In the genomic region with DNA sequence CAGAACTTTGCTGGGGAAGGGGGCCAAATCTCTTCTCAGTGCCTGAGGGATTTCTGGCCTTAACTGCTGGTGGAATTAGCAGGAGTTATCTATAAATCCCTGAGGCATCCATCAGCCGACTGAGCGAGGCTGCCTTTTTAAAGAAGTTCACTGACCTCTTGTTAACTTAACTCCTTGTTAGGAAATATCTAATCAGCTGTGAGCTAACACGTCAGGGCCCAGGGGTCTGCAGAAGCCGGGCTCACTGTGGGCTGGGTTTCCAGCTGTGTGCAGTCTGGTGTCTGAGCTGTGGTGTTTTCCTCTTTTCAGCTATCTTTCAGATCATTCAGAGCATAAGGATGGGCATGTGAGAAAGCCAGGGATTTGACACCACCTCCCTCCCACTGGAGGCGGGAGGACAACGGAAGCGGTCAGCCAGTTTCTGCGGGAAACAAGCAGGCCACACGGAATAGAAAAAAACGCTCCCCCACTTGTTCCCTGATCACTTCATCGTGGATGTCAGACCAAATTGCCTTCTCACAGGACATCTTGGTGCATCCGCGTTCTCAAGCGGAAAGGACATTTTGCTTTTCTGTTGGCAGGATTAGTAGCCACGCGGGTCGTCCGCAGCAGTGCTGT, we compare ENCODE assay signal across 11 cellular contexts. TPM values are rescaled to one million over a fixed set of nuclear protein-coding genes. Genes with fewer than 3 reads are reported as not detected.
DNase-seq lines count a peak whose midpoint lies in the region; ATAC-seq, FAIRE-seq and TF ChIP-seq lines count a peak whose summit lies in the region.
"Had no signal": no experiment of that assay in that cellular context is flagged by ENCODE, and none has a peak within 500 bp of the region (broad histone marks: within the 10 kb centered on the region; RNA-seq: fewer than 3 reads in every experiment).

No MANE protein-coding gene starts in this region.

- H3K9ac ChIP-seq in mucosa of rectum (ENCODE audit: low read depth in 1 of 2, low read length in 2 of 2): no peak overlapping the region

- no peaks in the 10 kb centered on the region for H3K36me3 Mint-ChIP-seq in stimulated activated memory B cell treated with anti-CD40 and anti-IgM and Interleukin-4, amounts not matched to agents 10 μg/mL and 1 μg/mL and 100 μg/mL, for 72 hours

- TF ChIP-seq CTCF in thyroid gland (IDR thresholded peaks at IDR 0.05): no peak

- intact Hi-C loops in thyroid gland (cut with DNase I): no loop called here

- H3K27ac Mint-ChIP-seq in stimulated activated memory B cell treated with anti-CD40 and anti-IgM and Interleukin-4, amounts not matched to agents 10 μg/mL and 1 μg/mL and 100 μg/mL, for 72 hours: no peak overlapping the region

- H3K27ac ChIP-seq in mucosa of rectum (ENCODE audit: low read depth in 2 of 2, low read length in 2 of 2) (peak overlapping the region; percentile 63 to 71), thyroid gland (peak overlapping the region; percentile 61 to 78 (median 67))

- no peak for FAIRE-seq in HTR-8/SVneo (lab: Jason Lieb, UNC)
- FAIRE-seq: G401.6 had no signal

- H3K9me3 ChIP-seq in mucosa of rectum (ENCODE audit: control insufficient read depth in 2 of 2, low read length in 2 of 2) (no peaks in the 10 kb centered on the region), thyroid gland (no peaks in the 10 kb centered on the region)

- DNase-seq in fibroblast of the conjunctiva (ENCODE audit: low read depth) (peak; percentile 26), thyroid gland (peak; percentile 8 to 29), HTR-8/SVneo (ENCODE audit: insufficient read length, low spot score) (no peak)
- DNase-seq: NCI-H2081; stimulated activated CD4-positive, alpha-beta T cell treated with anti-CD3 and anti-CD28 coated beads, Interleukin-15, amount 100 ng/mL, for 24 hours had no signal

- 56 to 77% methylated on average over 18 of the region's 18 CpGs for WGBS in thyroid gland, 2 donors

- H3K27me3 ChIP-seq in mucosa of rectum (ENCODE audit: control insufficient read depth in 2 of 2, insufficient read depth in 2 of 2, low read length in 2 of 2) (no peaks in the 10 kb centered on the region), thyroid gland (no peaks in the 10 kb centered on the region)

- H3K4me1 ChIP-seq in mucosa of rectum (ENCODE audit: control insufficient read depth in 2 of 2, insufficient read depth in 2 of 2, low read length in 2 of 2) (peaks cover 5 to 7% of the 10 kb centered on the region in 2 donors), thyroid gland (peaks cover 23 to 36% of the 10 kb centered on the region in 2 donors)

- H3K4me1 Mint-ChIP-seq in stimulated activated memory B cell treated with anti-CD40 and anti-IgM and Interleukin-4, amounts not matched to agents 10 μg/mL and 1 μg/mL and 100 μg/mL, for 72 hours: no peaks in the 10 kb centered on the region

- H3K9me3 Mint-ChIP-seq in stimulated activated memory B cell treated with anti-CD40 and anti-IgM and Interleukin-4, amounts not matched to agents 10 μg/mL and 1 μg/mL and 100 μg/mL, for 72 hours: no peaks in the 10 kb centered on the region

- no peak overlapping the region for H3K4me3 Mint-ChIP-seq in stimulated activated memory B cell treated with anti-CD40 and anti-IgM and Interleukin-4, amounts not matched to agents 10 μg/mL and 1 μg/mL and 100 μg/mL, for 72 hours

- H3K4me3 ChIP-seq in mucosa of rectum (ENCODE audit: low read length in 2 of 2): peak overlapping the region in 1 of 2 donors; percentile 20
- H3K4me3 ChIP-seq in thyroid gland (replicated peaks in 1 of 3): no peak overlapping the region

- no peaks in the 10 kb centered on the region for H3K36me3 ChIP-seq in mucosa of rectum (ENCODE audit: control insufficient read depth in 2 of 2, insufficient read depth in 2 of 2, low read length in 2 of 2)
- H3K36me3 ChIP-seq in thyroid gland: no peaks in the 10 kb centered on the region

- TF ChIP-seq POLR2A in thyroid gland (IDR thresholded peaks at IDR 0.05): no peak

- peaks cover 17% of the 10 kb centered on the region for H3K27me3 Mint-ChIP-seq in stimulated activated memory B cell treated with anti-CD40 and anti-IgM and Interleukin-4, amounts not matched to agents 10 μg/mL and 1 μg/mL and 100 μg/mL, for 72 hours

- peak; percentile 45; the same call in 1 of the 3 replicates for ATAC-seq in SK-N-SH treated with all-trans-retinoic acid at 6 μM for 48 hours
- no peak for ATAC-seq in GM21529 (IDR thresholded peaks at IDR 0.05; ENCODE audit: unreplicated experiment)
- no peak for ATAC-seq in stimulated activated memory B cell treated with anti-CD40 and anti-IgM and Interleukin-4, amounts not matched to agents 10 μg/mL and 1 μg/mL and 100 μg/mL, for 72 hours
- ATAC-seq in HG03039 (IDR thresholded peaks at IDR 0.05; ENCODE audit: unreplicated experiment): no peak

TF ChIP-seq in SK-N-SH treated with all-trans-retinoic acid at 6 μM for 48 hours, 23 proteins besides CTCF, POLR2A, EP300 and RAD21:
- TF ChIP-seq ZNF70 (CRISPR knock-in tag; IDR thresholded peaks at IDR 0.05) (peak; percentile 60; the same call in 1 of the 2 replicates), TCF4 (CRISPR knock-in tag; IDR thresholded peaks at IDR 0.05; ENCODE audit: borderline replicate concordance) (peak; percentile 53; the same call in 1 of the 2 replicates), PPARA (CRISPR knock-in tag; IDR thresholded peaks at IDR 0.05; ENCODE audit: borderline replicate concordance) (no peak)
TF ChIP-seq in SK-N-SH treated with all-trans-retinoic acid at 6 μM for 48 hours: peak in this region for 2.

RNA-seq across cellular contexts. Expression of gene SERP2, which starts 23.4 kb away (rescaled TPM):
- total RNA-seq in thyroid gland: 1 to 10 TPM in 3 of 4 donors, not detected in 1; 3.6 to 5.7 (median 4.7) TPM
